11 cellular contexts compared by ENCODE assay signal in the genomic region with DNA sequence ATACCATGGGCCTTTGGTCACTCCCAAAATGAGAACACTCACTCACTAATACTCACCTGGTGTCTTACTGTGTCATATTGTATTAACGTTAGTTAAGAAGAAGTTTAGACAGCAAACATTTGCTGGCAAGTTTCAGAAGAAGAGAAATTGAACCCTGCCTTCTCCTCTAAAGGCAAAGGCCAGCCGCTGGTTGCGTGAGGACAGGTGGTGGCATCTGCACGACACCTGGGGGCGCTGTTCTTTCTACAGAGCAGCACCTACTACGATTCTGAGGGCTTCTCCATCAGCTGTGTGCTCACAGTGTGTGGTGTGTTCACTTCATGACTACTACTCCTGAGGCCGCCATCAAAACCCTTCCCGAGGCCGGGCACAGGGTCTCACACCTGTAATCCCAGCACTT. TPM values are rescaled to one million over a fixed set of nuclear protein-coding genes. Genes with fewer than 3 reads are reported as not detected.
A peak's percentile ranks its signal among the peaks of the same experiment; 100 is the strongest.
DNase-seq lines count a peak whose midpoint lies in the region; ATAC-seq and TF ChIP-seq lines count a peak whose summit lies in the region.
"Had no signal": no experiment of that assay in that cellular context is flagged by ENCODE, and none has a peak within 500 bp of the region (broad histone marks: within the 10 kb centered on the region; RNA-seq: fewer than 3 reads in every experiment).

No MANE protein-coding gene starts in this region.

- H3K27me3 ChIP-seq in OCI-LY3 (ENCODE audit: low read depth, low read length), result 0 out of 2 replicates have a peak, but pooled peaks cover 2% of the 10 kb centered on the region
- H3K27me3 ChIP-seq: dorsolateral prefrontal cortex, Peyer's patch had no signal

- no peaks in the 10 kb centered on the region for H3K4me1 Mint-ChIP-seq in activated CD8-positive, alpha-beta memory T cell treated with anti-CD3 and anti-CD28 coated beads, Interleukin-2, amount 10 ng/mL, durations not matched to agents 7 days and 5 days

- H3K9me3 Mint-ChIP-seq in activated CD8-positive, alpha-beta memory T cell treated with anti-CD3 and anti-CD28 coated beads, Interleukin-2, amount 10 ng/mL, durations not matched to agents 7 days and 5 days (ENCODE audit: low read depth), result no peaks in the 10 kb centered on the region

- H3K4me2 ChIP-seq in OCI-LY3 (ENCODE audit: low read length), result no peak overlapping the region

- H3K4me1 ChIP-seq in OCI-LY3 (ENCODE audit: low read length), result no peaks in the 10 kb centered on the region
- H3K4me1 ChIP-seq: Peyer's patch had no signal

- no peak overlapping the region for H2AFZ ChIP-seq in OCI-LY3 (ENCODE audit: low read depth, low read length)

- no peak overlapping the region for H3K27ac Mint-ChIP-seq in activated CD8-positive, alpha-beta memory T cell treated with anti-CD3 and anti-CD28 coated beads, Interleukin-2, amount 10 ng/mL, durations not matched to agents 7 days and 5 days

- in situ Hi-C loops in ACHN (cut with HindIII; ENCODE audit: low pct_ligation_motif_present, low pct_unique_long_range_greater_than_20kb, low sequenced_read_pairs), result no loop called here

- no peaks in the 10 kb centered on the region for H3K36me3 ChIP-seq in OCI-LY3 (replicated peaks; ENCODE audit: low read depth, low read length)
- H3K36me3 ChIP-seq: Peyer's patch had no signal

- no peak for ATAC-seq in GM19452 (IDR thresholded peaks at IDR 0.05; ENCODE audit: unreplicated experiment)
- ATAC-seq in activated CD8-positive, alpha-beta memory T cell treated with anti-CD3 and anti-CD28 coated beads, Interleukin-2, amount 10 ng/mL, durations not matched to agents 7 days and 5 days, result no peak

- H3K27me3 Mint-ChIP-seq in activated CD8-positive, alpha-beta memory T cell treated with anti-CD3 and anti-CD28 coated beads, Interleukin-2, amount 10 ng/mL, durations not matched to agents 7 days and 5 days, result no peaks in the 10 kb centered on the region

- CTCF ChIA-PET in activated CD8-positive, alpha-beta memory T cell treated with anti-CD3 and anti-CD28 coated beads, Interleukin-2, amount 10 ng/mL, durations not matched to agents 7 days and 5 days (lab: Charles Lee), result no interaction called here

- no peaks in the 10 kb centered on the region for H3K9me3 ChIP-seq in OCI-LY3 (ENCODE audit: insufficient read depth, low read length)
- H3K9me3 ChIP-seq: Peyer's patch had no signal

- H3K4me3 ChIP-seq in OCI-LY3 (ENCODE audit: low read length), result no peak overlapping the region
- H3K4me3 ChIP-seq in epithelial cell of proximal tubule (ENCODE audit: low read depth, low read length), result no peak overlapping the region
- H3K4me3 ChIP-seq: dorsolateral prefrontal cortex, Peyer's patch, skin epidermis had no signal

- no peak overlapping the region for H3K9ac ChIP-seq in OCI-LY3 (ENCODE audit: low read length)

- no peak overlapping the region for H3K4me3 Mint-ChIP-seq in activated CD8-positive, alpha-beta memory T cell treated with anti-CD3 and anti-CD28 coated beads, Interleukin-2, amount 10 ng/mL, durations not matched to agents 7 days and 5 days

- H4K20me1 ChIP-seq in OCI-LY3 (ENCODE audit: insufficient read depth, low read length), result no peaks in the 10 kb centered on the region

- no peak overlapping the region for H3K27ac ChIP-seq in OCI-LY3 (ENCODE audit: low read length)
- H3K27ac ChIP-seq: dorsolateral prefrontal cortex, Peyer's patch, skin epidermis had no signal

- no peaks in the 10 kb centered on the region for H3K36me3 Mint-ChIP-seq in activated CD8-positive, alpha-beta memory T cell treated with anti-CD3 and anti-CD28 coated beads, Interleukin-2, amount 10 ng/mL, durations not matched to agents 7 days and 5 days

- H3K79me2 ChIP-seq in OCI-LY3 (ENCODE audit: low read length), result no peaks in the 10 kb centered on the region

- DNase-seq in ACHN (peak; percentile 21), ELR (ENCODE audit: low read depth) (peak; percentile 38), epithelial cell of proximal tubule (ENCODE audit: low read depth) (no peak), SHP77 treated with DMSO at 0.1 percent for 48 hours (lab: John Stamatoyannopoulos, UW) (no peak)
- DNase-seq in activated CD8-positive, alpha-beta memory T cell treated with anti-CD3 and anti-CD28 coated beads, Interleukin-2, amount 10 ng/mL, durations not matched to agents 7 days and 5 days, result no peak
- no peak for DNase-seq in activated T-cell treated with anti-CD3 and anti-CD28 coated beads, Interleukin-2, amount 50 U/mL, for 1 hour
- DNase-seq: dorsolateral prefrontal cortex, Peyer's patch had no signal

- TF ChIP-seq CTCF in OCI-LY3 (IDR thresholded peaks at IDR 0.05; ENCODE audit: low read depth, low read length) (peak; percentile 30), epithelial cell of proximal tubule (conservative IDR thresholded peaks at IDR 0.05; ENCODE audit: low read depth, low read length) (peak; percentile 57)

RNA-seq across cellular contexts. Expression of gene CLEC2L, which starts 17.9 kb away (rescaled TPM):
- total RNA-seq in epithelial cell of proximal tubule, result not detected in 2 replicates
- total RNA-seq in activated CD8-positive, alpha-beta memory T cell treated with anti-CD3 and anti-CD28 coated beads, Interleukin-2, amount 10 ng/mL, durations not matched to agents 7 days and 5 days, result not detected
- total RNA-seq: Peyer's patch had no signal

RNA-seq across cellular contexts. Expression of gene KLRG2, which starts 22.1 kb away (rescaled TPM):
- total RNA-seq in epithelial cell of proximal tubule, result 0.92 and 2.0 TPM in 2 replicates
- under 1 TPM in 1 of 2 experiments, not detected in 1; 0.30 TPM for total RNA-seq in activated CD8-positive, alpha-beta memory T cell treated with anti-CD3 and anti-CD28 coated beads, Interleukin-2, amount 10 ng/mL, durations not matched to agents 7 days and 5 days
- total RNA-seq: Peyer's patch had no signal

Comparison
In these comparisons a context has a peak if more than half of its experiments do, and no peak if none do; other contexts are left out.
1. DNase-seq: peak in ACHN (single experiment) and ELR (single experiment); none in epithelial cell of proximal tubule (single experiment), activated CD8-positive, alpha-beta memory T cell treated with anti-CD3 and anti-CD28 coated beads, Interleukin-2, amount 10 ng/mL, durations not matched to agents 7 days and 5 days (single experiment), activated T-cell treated with anti-CD3 and anti-CD28 coated beads, Interleukin-2, amount 50 U/mL, for 1 hour (single experiment) and SHP77 treated with DMSO at 0.1 percent for 48 hours (single experiment).